ENCODE assay signal across 1 cellular context in genomic region chr22:45629469-45630089, GRCh38.
TF ChIP-seq lines count a peak whose summit lies in the region.

No MANE protein-coding gene starts in this region.

TF ChIP-seq in HepG2, 621 proteins besides CTCF, POLR2A, EP300 and RAD21 (continued from another document and continues in another):
- TF ChIP-seq ZHX1 (CRISPR knock-in tag; IDR thresholded peaks at IDR 0.05; ENCODE audit: low read depth) (0 out of 2 replicates have a peak, but pooled peaks have one; percentile 34), HMG20B (CRISPR knock-in tag; conservative IDR thresholded peaks at IDR 0.05) (0 out of 2 replicates have a peak, but pooled peaks have one; percentile 28), THRA (CRISPR knock-in tag; IDR thresholded peaks at IDR 0.05; ENCODE audit: borderline replicate concordance) (peak; percentile 53; the same call in 1 of the 2 replicates), ZC3H13 (CRISPR knock-in tag; IDR thresholded peaks at IDR 0.05) (no peak), NCOA2 (CRISPR knock-in tag; IDR thresholded peaks at IDR 0.05) (peak; percentile 51), ASH2L (IDR thresholded peaks at IDR 0.05; ENCODE audit: insufficient read length, low read depth, low read length) (no peak), SMAD9 (CRISPR knock-in tag; IDR thresholded peaks at IDR 0.05) (no peak), ZNF205 (CRISPR knock-in tag; IDR thresholded peaks at IDR 0.05) (no peak), ZNF124 (CRISPR knock-in tag; IDR thresholded peaks at IDR 0.05) (no peak), ZNF674 (CRISPR knock-in tag; IDR thresholded peaks at IDR 0.05; ENCODE audit: low read depth) (no peak), ATF6 (CRISPR knock-in tag; conservative IDR thresholded peaks at IDR 0.05) (no peak), PHB2 (IDR thresholded peaks at IDR 0.05; ENCODE audit: partially characterized antibody) (no peak), ZSCAN30 (CRISPR knock-in tag; IDR thresholded peaks at IDR 0.05) (no peak), ZNF768 (CRISPR knock-in tag; IDR thresholded peaks at IDR 0.05) (no peak), ZNF609 (CRISPR knock-in tag; IDR thresholded peaks at IDR 0.05; ENCODE audit: borderline replicate concordance) (peak; percentile 74; the same call in 1 of the 2 replicates), CSRNP2 (CRISPR knock-in tag; conservative IDR thresholded peaks at IDR 0.05; ENCODE audit: low read depth) (no peak), TEF (CRISPR knock-in tag; IDR thresholded peaks at IDR 0.05) (no peak), ZNF543 (CRISPR knock-in tag; IDR thresholded peaks at IDR 0.05) (no peak), MAZ (IDR thresholded peaks at IDR 0.05; ENCODE audit: borderline replicate concordance, low read depth, low read length) (no peak), MAZ (CRISPR knock-in tag; IDR thresholded peaks at IDR 0.05; ENCODE audit: low read depth) (no peak), ZNF367 (CRISPR knock-in tag; IDR thresholded peaks at IDR 0.05; ENCODE audit: borderline replicate concordance) (no peak), ZBTB46 (CRISPR knock-in tag; IDR thresholded peaks at IDR 0.05; ENCODE audit: borderline replicate concordance) (no peak), FOXM1 (CRISPR knock-in tag; IDR thresholded peaks at IDR 0.05) (no peak), ISX (CRISPR knock-in tag; conservative IDR thresholded peaks at IDR 0.05) (no peak), ZNF672 (CRISPR knock-in tag; IDR thresholded peaks at IDR 0.05) (no peak), PRPF4 (IDR thresholded peaks at IDR 0.05; ENCODE audit: low read depth, low read length, poor library complexity, severe bottlenecking) (no peak), WIZ (CRISPR knock-in tag; IDR thresholded peaks at IDR 0.05) (no peak), ZNF143 (CRISPR knock-in tag; IDR thresholded peaks at IDR 0.05) (no peak), KDM1A (CRISPR knock-in tag; IDR thresholded peaks at IDR 0.05) (no peak), ZMYM4 (CRISPR knock-in tag; IDR thresholded peaks at IDR 0.05) (peak; percentile 60), ZSCAN12 (CRISPR knock-in tag; IDR thresholded peaks at IDR 0.05) (no peak), ARNTL (CRISPR knock-in tag; IDR thresholded peaks at IDR 0.05) (peak; percentile 62; the same call in 1 of the 2 replicates), TARDBP (CRISPR knock-in tag; IDR thresholded peaks at IDR 0.05) (peak; percentile 80; the same call in 1 of the 2 replicates), ZNF780A (CRISPR knock-in tag; IDR thresholded peaks at IDR 0.05) (no peak), ESRRA (CRISPR knock-in tag; IDR thresholded peaks at IDR 0.05; ENCODE audit: low read depth) (peak; percentile 96), HDAC2 (CRISPR knock-in tag; IDR thresholded peaks at IDR 0.05) (peak; percentile 80), CREBL2 (CRISPR knock-in tag; IDR thresholded peaks at IDR 0.05; ENCODE audit: borderline replicate concordance) (no peak), KLF11 (CRISPR knock-in tag; IDR thresholded peaks at IDR 0.05) (no peak), RAD51 (IDR thresholded peaks at IDR 0.05; ENCODE audit: borderline replicate concordance) (no peak), FOXK2 (IDR thresholded peaks at IDR 0.05) (peak; percentile 42; the same call in 1 of the 2 replicates), ZNF180 (CRISPR knock-in tag; IDR thresholded peaks at IDR 0.05; ENCODE audit: borderline replicate concordance, low read depth) (no peak), POGK (CRISPR knock-in tag; conservative IDR thresholded peaks at IDR 0.05) (0 out of 2 replicates have a peak, but pooled peaks have one; percentile 34), ZNF569 (CRISPR knock-in tag; IDR thresholded peaks at IDR 0.05; ENCODE audit: borderline replicate concordance) (no peak), ZFP37 (CRISPR knock-in tag; IDR thresholded peaks at IDR 0.05; ENCODE audit: borderline replicate concordance) (no peak), GFI1 (CRISPR knock-in tag; IDR thresholded peaks at IDR 0.05; ENCODE audit: borderline replicate concordance) (0 out of 2 replicates have a peak, but pooled peaks have one; percentile 23), ATF2 (CRISPR knock-in tag; IDR thresholded peaks at IDR 0.05) (0 out of 2 replicates have a peak, but pooled peaks have one; percentile 38), MIER3 (CRISPR knock-in tag; IDR thresholded peaks at IDR 0.05; ENCODE audit: borderline replicate concordance) (no peak; the same call in 1 of the 2 replicates), CENPX (CRISPR knock-in tag; IDR thresholded peaks at IDR 0.05) (no peak)
